ENCODE assay signal across 14 cellular contexts in the genomic region with DNA sequence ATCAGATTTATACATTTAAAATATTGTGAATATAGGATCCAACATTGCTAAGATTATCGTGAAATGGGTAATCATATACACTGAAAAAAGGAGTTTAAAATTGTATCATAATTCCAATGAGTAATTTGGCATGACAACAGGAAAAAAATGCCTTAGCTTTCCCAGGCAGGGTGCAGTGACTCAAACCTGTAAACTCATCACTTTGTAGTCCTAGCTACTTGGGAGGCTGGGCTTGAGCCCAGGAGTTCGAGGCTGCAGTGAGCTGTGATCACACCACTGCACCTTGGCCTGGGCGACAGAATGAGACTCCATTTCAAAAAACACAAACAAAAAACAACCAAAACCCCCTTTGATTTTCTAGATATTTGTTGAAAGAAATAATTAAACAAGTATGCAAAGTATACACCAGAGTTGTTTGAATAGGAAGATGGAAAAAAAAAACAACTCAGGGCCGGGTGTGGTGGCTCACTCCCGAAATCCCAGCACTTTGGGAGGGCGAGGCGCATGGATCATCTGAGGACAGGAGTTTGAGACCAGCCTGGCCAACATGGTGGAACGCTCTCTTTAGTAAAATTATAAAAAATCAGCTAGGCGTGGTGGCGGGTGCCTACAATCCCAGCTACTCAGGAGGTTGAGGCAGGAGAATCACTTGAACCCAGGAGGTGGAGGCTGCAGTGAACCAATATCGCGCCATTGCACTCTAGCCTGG.
A peak's percentile ranks its signal among the peaks of the same experiment; 100 is the strongest.
DNase-seq lines count a peak whose midpoint lies in the region; ATAC-seq and TF ChIP-seq lines count a peak whose summit lies in the region.
"Had no signal": no experiment of that assay in that cellular context is flagged by ENCODE, and none has a peak within 500 bp of the region (broad histone marks: within the 10 kb centered on the region; RNA-seq: fewer than 3 reads in every experiment).

No MANE protein-coding gene starts in this region.

- ATAC-seq in RWPE2 (ENCODE audit: low read depth) = peak; percentile 67; the same call in 2 of the 3 replicates
- no peak for ATAC-seq in GM18511 (IDR thresholded peaks at IDR 0.05; ENCODE audit: unreplicated experiment)
- ATAC-seq in HG03108 (IDR thresholded peaks at IDR 0.05; ENCODE audit: unreplicated experiment) = no peak

- no peaks in the 10 kb centered on the region for H3K27me3 ChIP-seq in RWPE2 (ENCODE audit: insufficient read depth, poor library complexity, severe bottlenecking)
- H3K27me3 ChIP-seq: vagina had no signal

- H3K9me3 ChIP-seq in RWPE2 (ENCODE audit: severe bottlenecking) = no peaks in the 10 kb centered on the region
- H3K9me3 ChIP-seq: vagina had no signal

- peaks cover 6% of the 10 kb centered on the region for H3K4me1 ChIP-seq in RWPE2 (ENCODE audit: insufficient read depth, poor library complexity, severe bottlenecking)
- H3K4me1 ChIP-seq: vagina had no signal

- DNase-seq in A172 (ENCODE audit: low spot score) (peak; percentile 49), GM04504 (ENCODE audit: low read depth) (peak; percentile 65), RWPE2 (ENCODE audit: low spot score) (no peak), fibroblast of gingiva (ENCODE audit: low read depth) (peak; percentile 35), DMS79 treated with DMSO at 0.1 percent for 48 hours (lab: John Stamatoyannopoulos, UW) (no peak), NCI-H2196 treated with DMSO at 0.1 percent for 48 hours (lab: John Stamatoyannopoulos, UW; ENCODE audit: unreplicated experiment) (no peak)
- DNase-seq: activated naive CD4-positive, alpha-beta T cell treated with anti-CD3 and anti-CD28 coated beads for 36 hours; DMS53; NCI-H2171; stimulated activated CD4-positive, alpha-beta T cell treated with anti-CD3 and anti-CD28 coated beads, Interleukin-12 subunit alpha, Interleukin-12 subunit beta, amount 100 ng/mL, for 4 hours had no signal

- no peak overlapping the region for H3K27ac ChIP-seq in RWPE2 (ENCODE audit: poor library complexity, severe bottlenecking)
- H3K27ac ChIP-seq: SK-N-MC, vagina had no signal

- TF ChIP-seq CTCF in RWPE2 (IDR thresholded peaks at IDR 0.05; ENCODE audit: poor library complexity, severe bottlenecking) = no peak

- no peak overlapping the region for H3K4me3 ChIP-seq in RWPE2 (ENCODE audit: severe bottlenecking)
- H3K4me3 ChIP-seq: SK-N-MC, vagina had no signal

- H3K36me3 ChIP-seq in RWPE2 (ENCODE audit: low read depth) = 0 out of 2 replicates have a peak, but pooled peaks cover 5% of the 10 kb centered on the region
- H3K36me3 ChIP-seq: vagina had no signal

Comparison
In these comparisons a context has a peak if more than half of its experiments do, and no peak if none do; other contexts are left out.
1. DNase-seq: peak in A172 (single experiment), GM04504 (single experiment) and fibroblast of gingiva (single experiment); none in RWPE2 (single experiment), DMS79 treated with DMSO at 0.1 percent for 48 hours (single experiment) and NCI-H2196 treated with DMSO at 0.1 percent for 48 hours (single experiment).